ENCODE assay signal across 1 cellular context in genomic region chr2:12110074-12110473, GRCh38.
TF ChIP-seq lines count a peak whose summit lies in the region.

No MANE protein-coding gene starts in this region.

TF ChIP-seq in HepG2, 621 proteins besides CTCF, POLR2A, EP300 and RAD21 (continued from another document):
- TF ChIP-seq ATF6 (CRISPR knock-in tag; conservative IDR thresholded peaks at IDR 0.05) = no peak
- no peak for TF ChIP-seq ZNF251 (CRISPR knock-in tag; IDR thresholded peaks at IDR 0.05)
- TF ChIP-seq ATF7 (IDR thresholded peaks at IDR 0.05) = no peak
- TF ChIP-seq ATF7 (CRISPR knock-in tag; IDR thresholded peaks at IDR 0.05) = no peak
- TF ChIP-seq ZNF550 (CRISPR knock-in tag; IDR thresholded peaks at IDR 0.05; ENCODE audit: borderline replicate concordance) = no peak
- TF ChIP-seq ZNF782 (CRISPR knock-in tag; IDR thresholded peaks at IDR 0.05; ENCODE audit: borderline replicate concordance) = no peak
- no peak for TF ChIP-seq ZNF362 (CRISPR knock-in tag; IDR thresholded peaks at IDR 0.05; ENCODE audit: borderline replicate concordance)
- no peak for TF ChIP-seq ZNF343 (CRISPR knock-in tag; IDR thresholded peaks at IDR 0.05)
- TF ChIP-seq, protein P1, sequence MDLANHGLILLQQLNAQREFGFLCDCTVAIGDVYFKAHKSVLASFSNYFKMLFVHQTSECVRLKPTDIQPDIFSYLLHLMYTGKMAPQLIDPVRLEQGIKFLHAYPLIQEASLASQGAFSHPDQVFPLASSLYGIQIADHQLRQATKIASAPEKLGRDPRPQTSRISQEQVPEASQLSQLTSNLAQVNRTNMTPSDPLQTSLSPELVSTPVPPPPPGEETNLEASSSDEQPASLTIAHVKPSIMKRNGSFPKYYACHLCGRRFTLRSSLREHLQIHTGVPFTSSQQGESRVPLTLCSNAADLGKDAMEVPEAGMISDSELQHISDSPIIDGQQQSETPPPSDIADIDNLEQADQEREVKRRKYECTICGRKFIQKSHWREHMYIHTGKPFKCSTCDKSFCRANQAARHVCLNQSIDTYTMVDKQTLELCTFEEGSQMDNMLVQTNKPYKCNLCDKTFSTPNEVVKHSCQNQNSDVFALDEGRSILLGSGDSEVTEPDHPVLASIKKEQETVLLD (CRISPR knock-in tag; IDR thresholded peaks at IDR 0.05; ENCODE audit: low read depth) = no peak
- no peak for TF ChIP-seq ZNF883 (CRISPR knock-in tag; IDR thresholded peaks at IDR 0.05; ENCODE audit: not compliant biosample characterization)
- no peak for TF ChIP-seq ZNF333 (CRISPR knock-in tag; IDR thresholded peaks at IDR 0.05; ENCODE audit: borderline replicate concordance)
- no peak for TF ChIP-seq AGO2 (optimal IDR thresholded peaks at IDR 0.05; ENCODE audit: low read depth, low read length)
- TF ChIP-seq SAFB2 (CRISPR knock-in tag; IDR thresholded peaks at IDR 0.05; ENCODE audit: borderline replicate concordance, low read depth) = no peak
- no peak for TF ChIP-seq FOXA3 (CRISPR knock-in tag; IDR thresholded peaks at IDR 0.05)
